ENCODE assay signal across 1 cellular context in genomic region chr3:58009749-58010535, GRCh38.
A peak's percentile ranks its signal among the peaks of the same experiment; 100 is the strongest.
TF ChIP-seq lines count a peak whose summit lies in the region.

No MANE protein-coding gene starts in this region.

TF ChIP-seq in HepG2, 621 proteins besides CTCF, POLR2A, EP300 and RAD21 (continued from another document and continues in another):
- peak; percentile 61; the same call in 1 of the 2 replicates for TF ChIP-seq ZNF281 (CRISPR knock-in tag; IDR thresholded peaks at IDR 0.05; ENCODE audit: borderline replicate concordance)
- 0 out of 2 replicates have a peak, but pooled peaks have one; percentile 8 for TF ChIP-seq MAX (IDR thresholded peaks at IDR 0.05)
- TF ChIP-seq, protein P1, sequence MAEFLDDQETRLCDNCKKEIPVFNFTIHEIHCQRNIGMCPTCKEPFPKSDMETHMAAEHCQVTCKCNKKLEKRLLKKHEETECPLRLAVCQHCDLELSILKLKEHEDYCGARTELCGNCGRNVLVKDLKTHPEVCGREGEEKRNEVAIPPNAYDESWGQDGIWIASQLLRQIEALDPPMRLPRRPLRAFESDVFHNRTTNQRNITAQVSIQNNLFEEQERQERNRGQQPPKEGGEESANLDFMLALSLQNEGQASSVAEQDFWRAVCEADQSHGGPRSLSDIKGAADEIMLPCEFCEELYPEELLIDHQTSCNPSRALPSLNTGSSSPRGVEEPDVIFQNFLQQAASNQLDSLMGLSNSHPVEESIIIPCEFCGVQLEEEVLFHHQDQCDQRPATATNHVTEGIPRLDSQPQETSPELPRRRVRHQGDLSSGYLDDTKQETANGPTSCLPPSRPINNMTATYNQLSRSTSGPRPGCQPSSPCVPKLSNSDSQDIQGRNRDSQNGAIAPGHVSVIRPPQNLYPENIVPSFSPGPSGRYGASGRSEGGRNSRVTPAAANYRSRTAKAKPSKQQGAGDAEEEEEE (CRISPR knock-in tag; IDR thresholded peaks at IDR 0.05; ENCODE audit: borderline replicate concordance), result no peak
- TF ChIP-seq MNT (IDR thresholded peaks at IDR 0.05), result peak; percentile 74
- no peak for TF ChIP-seq SUZ12 (IDR thresholded peaks at IDR 0.05; ENCODE audit: low read depth, low read length)
- TF ChIP-seq CC2D1A (CRISPR knock-in tag; IDR thresholded peaks at IDR 0.05), result no peak
- no peak for TF ChIP-seq ATF7 (IDR thresholded peaks at IDR 0.05)
- no peak for TF ChIP-seq ATF7 (CRISPR knock-in tag; IDR thresholded peaks at IDR 0.05)
- no peak for TF ChIP-seq ZSCAN9 (CRISPR knock-in tag; IDR thresholded peaks at IDR 0.05; ENCODE audit: borderline replicate concordance)
- no peak for TF ChIP-seq ZNF382 (CRISPR knock-in tag; IDR thresholded peaks at IDR 0.05; ENCODE audit: borderline replicate concordance)
- TF ChIP-seq RBFOX2 (IDR thresholded peaks at IDR 0.05; ENCODE audit: low read depth, low read length), result peak; percentile 33; the same call in 1 of the 2 replicates
- no peak for TF ChIP-seq ASH2L (IDR thresholded peaks at IDR 0.05; ENCODE audit: insufficient read length, low read depth, low read length)
- TF ChIP-seq ZNF782 (CRISPR knock-in tag; IDR thresholded peaks at IDR 0.05; ENCODE audit: borderline replicate concordance), result no peak
- no peak for TF ChIP-seq EEA1 (CRISPR knock-in tag; IDR thresholded peaks at IDR 0.05; ENCODE audit: borderline replicate concordance)
- no peak for TF ChIP-seq ZNF776 (CRISPR knock-in tag; IDR thresholded peaks at IDR 0.05)
- TF ChIP-seq BORCS8-MEF2B (CRISPR knock-in tag; IDR thresholded peaks at IDR 0.05), result no peak
- no peak for TF ChIP-seq ARHGAP35 (CRISPR knock-in tag; IDR thresholded peaks at IDR 0.05; ENCODE audit: borderline replicate concordance)
- TF ChIP-seq PAWR (CRISPR knock-in tag; IDR thresholded peaks at IDR 0.05; ENCODE audit: borderline replicate concordance), result no peak
- no peak for TF ChIP-seq RFX1 (IDR thresholded peaks at IDR 0.05)
- TF ChIP-seq ZKSCAN8 (CRISPR knock-in tag; IDR thresholded peaks at IDR 0.05; ENCODE audit: borderline replicate concordance), result no peak
- TF ChIP-seq PAX8 (CRISPR knock-in tag; IDR thresholded peaks at IDR 0.05; ENCODE audit: borderline replicate concordance), result no peak
- TF ChIP-seq NBN (conservative IDR thresholded peaks at IDR 0.05), result no peak
- no peak for TF ChIP-seq DRAP1 (CRISPR knock-in tag; IDR thresholded peaks at IDR 0.05)
- TF ChIP-seq ZNF292 (CRISPR knock-in tag; IDR thresholded peaks at IDR 0.05; ENCODE audit: borderline replicate concordance, low read depth), result 0 out of 2 replicates have a peak, but pooled peaks have one; percentile 20
- no peak for TF ChIP-seq ZNF512B (CRISPR knock-in tag; IDR thresholded peaks at IDR 0.05; ENCODE audit: borderline replicate concordance)
- TF ChIP-seq ZNF234 (CRISPR knock-in tag; conservative IDR thresholded peaks at IDR 0.05), result no peak
- TF ChIP-seq ZNF335 (CRISPR knock-in tag; IDR thresholded peaks at IDR 0.05), result no peak
- TF ChIP-seq, protein P2, sequence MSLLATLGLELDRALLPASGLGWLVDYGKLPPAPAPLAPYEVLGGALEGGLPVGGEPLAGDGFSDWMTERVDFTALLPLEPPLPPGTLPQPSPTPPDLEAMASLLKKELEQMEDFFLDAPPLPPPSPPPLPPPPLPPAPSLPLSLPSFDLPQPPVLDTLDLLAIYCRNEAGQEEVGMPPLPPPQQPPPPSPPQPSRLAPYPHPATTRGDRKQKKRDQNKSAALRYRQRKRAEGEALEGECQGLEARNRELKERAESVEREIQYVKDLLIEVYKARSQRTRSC (CRISPR knock-in tag; IDR thresholded peaks at IDR 0.05; ENCODE audit: low read depth), result no peak
- TF ChIP-seq POGZ (CRISPR knock-in tag; IDR thresholded peaks at IDR 0.05), result no peak
- no peak for TF ChIP-seq ZMYM2 (CRISPR knock-in tag; IDR thresholded peaks at IDR 0.05)
- no peak for TF ChIP-seq ZNF274 (CRISPR knock-in tag; IDR thresholded peaks at IDR 0.05)
- no peak for TF ChIP-seq ZNF441 (CRISPR knock-in tag; IDR thresholded peaks at IDR 0.05; ENCODE audit: borderline replicate concordance)
- no peak for TF ChIP-seq PRMT3 (CRISPR knock-in tag; IDR thresholded peaks at IDR 0.05; ENCODE audit: borderline replicate concordance, low read depth)
- TF ChIP-seq GATAD1 (CRISPR knock-in tag; IDR thresholded peaks at IDR 0.05), result no peak
- TF ChIP-seq ZFX (CRISPR knock-in tag; IDR thresholded peaks at IDR 0.05; ENCODE audit: low read depth), result peak; percentile 61
- TF ChIP-seq, protein P3, sequence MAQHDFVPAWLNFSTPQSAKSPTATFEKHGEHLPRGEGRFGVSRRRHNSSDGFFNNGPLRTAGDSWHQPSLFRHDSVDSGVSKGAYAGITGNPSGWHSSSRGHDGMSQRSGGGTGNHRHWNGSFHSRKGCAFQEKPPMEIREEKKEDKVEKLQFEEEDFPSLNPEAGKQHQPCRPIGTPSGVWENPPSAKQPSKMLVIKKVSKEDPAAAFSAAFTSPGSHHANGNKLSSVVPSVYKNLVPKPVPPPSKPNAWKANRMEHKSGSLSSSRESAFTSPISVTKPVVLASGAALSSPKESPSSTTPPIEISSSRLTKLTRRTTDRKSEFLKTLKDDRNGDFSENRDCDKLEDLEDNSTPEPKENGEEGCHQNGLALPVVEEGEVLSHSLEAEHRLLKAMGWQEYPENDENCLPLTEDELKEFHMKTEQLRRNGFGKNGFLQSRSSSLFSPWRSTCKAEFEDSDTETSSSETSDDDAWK (CRISPR knock-in tag; IDR thresholded peaks at IDR 0.05), result no peak
- no peak for TF ChIP-seq RXRA (CRISPR knock-in tag; IDR thresholded peaks at IDR 0.05)
- no peak for TF ChIP-seq KDM5A (IDR thresholded peaks at IDR 0.05; ENCODE audit: borderline replicate concordance, low read length)
- TF ChIP-seq, protein P4, sequence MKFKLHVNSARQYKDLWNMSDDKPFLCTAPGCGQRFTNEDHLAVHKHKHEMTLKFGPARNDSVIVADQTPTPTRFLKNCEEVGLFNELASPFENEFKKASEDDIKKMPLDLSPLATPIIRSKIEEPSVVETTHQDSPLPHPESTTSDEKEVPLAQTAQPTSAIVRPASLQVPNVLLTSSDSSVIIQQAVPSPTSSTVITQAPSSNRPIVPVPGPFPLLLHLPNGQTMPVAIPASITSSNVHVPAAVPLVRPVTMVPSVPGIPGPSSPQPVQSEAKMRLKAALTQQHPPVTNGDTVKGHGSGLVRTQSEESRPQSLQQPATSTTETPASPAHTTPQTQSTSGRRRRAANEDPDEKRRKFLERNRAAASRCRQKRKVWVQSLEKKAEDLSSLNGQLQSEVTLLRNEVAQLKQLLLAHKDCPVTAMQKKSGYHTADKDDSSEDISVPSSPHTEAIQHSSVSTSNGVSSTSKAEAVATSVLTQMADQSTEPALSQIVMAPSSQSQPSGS (CRISPR knock-in tag; IDR thresholded peaks at IDR 0.05), result no peak
- no peak for TF ChIP-seq CAMTA2 (CRISPR knock-in tag; IDR thresholded peaks at IDR 0.05; ENCODE audit: borderline replicate concordance)
- TF ChIP-seq NFYB (CRISPR knock-in tag; IDR thresholded peaks at IDR 0.05), result no peak
- TF ChIP-seq, protein P5, sequence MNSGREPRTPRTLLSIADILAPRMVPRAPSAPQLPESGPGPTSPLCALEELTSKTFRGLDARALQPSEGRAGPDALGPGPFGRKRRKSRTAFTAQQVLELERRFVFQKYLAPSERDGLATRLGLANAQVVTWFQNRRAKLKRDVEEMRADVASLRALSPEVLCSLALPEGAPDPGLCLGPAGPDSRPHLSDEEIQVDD (CRISPR knock-in tag; IDR thresholded peaks at IDR 0.05; ENCODE audit: borderline replicate concordance), result no peak
- TF ChIP-seq ZNF253 (CRISPR knock-in tag; IDR thresholded peaks at IDR 0.05; ENCODE audit: borderline replicate concordance), result no peak
- TF ChIP-seq KDM5B (CRISPR knock-in tag; IDR thresholded peaks at IDR 0.05; ENCODE audit: borderline replicate concordance), result no peak
- no peak for TF ChIP-seq ZNF678 (CRISPR knock-in tag; IDR thresholded peaks at IDR 0.05)
- TF ChIP-seq HOXA9 (CRISPR knock-in tag; IDR thresholded peaks at IDR 0.05; ENCODE audit: borderline replicate concordance), result no peak
- TF ChIP-seq SPEN (CRISPR knock-in tag; IDR thresholded peaks at IDR 0.05; ENCODE audit: low read depth), result no peak
- no peak for TF ChIP-seq CBX1 (IDR thresholded peaks at IDR 0.05; ENCODE audit: low read depth)
- no peak for TF ChIP-seq POLR2G (IDR thresholded peaks at IDR 0.05; ENCODE audit: low read depth, low read length)
- no peak for TF ChIP-seq ZNF331 (CRISPR knock-in tag; IDR thresholded peaks at IDR 0.05)
- TF ChIP-seq CREBL2 (CRISPR knock-in tag; IDR thresholded peaks at IDR 0.05; ENCODE audit: borderline replicate concordance), result no peak
- TF ChIP-seq TEAD3 (CRISPR knock-in tag; optimal IDR thresholded peaks at IDR 0.05; ENCODE audit: borderline replicate concordance), result peak; percentile 14
- no peak for TF ChIP-seq CBX5 (CRISPR knock-in tag; IDR thresholded peaks at IDR 0.05; ENCODE audit: borderline replicate concordance)
- peak; percentile 31; the same call in 1 of the 2 replicates for TF ChIP-seq ZFY (CRISPR knock-in tag; IDR thresholded peaks at IDR 0.05)
- TF ChIP-seq ZNF530 (CRISPR knock-in tag; IDR thresholded peaks at IDR 0.05; ENCODE audit: low read depth), result no peak
- TF ChIP-seq TOE1 (CRISPR knock-in tag; IDR thresholded peaks at IDR 0.05), result no peak
- no peak for TF ChIP-seq SIX4 (CRISPR knock-in tag; IDR thresholded peaks at IDR 0.05)
- no peak for TF ChIP-seq SNRNP70 (IDR thresholded peaks at IDR 0.05; ENCODE audit: low read depth, low read length)
- TF ChIP-seq ZNF788 (CRISPR knock-in tag; IDR thresholded peaks at IDR 0.05; ENCODE audit: borderline replicate concordance), result no peak
- no peak for TF ChIP-seq ZNF572 (CRISPR knock-in tag; IDR thresholded peaks at IDR 0.05)
- no peak for TF ChIP-seq ZNF891 (CRISPR knock-in tag; IDR thresholded peaks at IDR 0.05)
- no peak for TF ChIP-seq ZBTB37 (CRISPR knock-in tag; IDR thresholded peaks at IDR 0.05)
